1 cellular context compared by ENCODE assay signal in genomic region chr3:121869731-121870130, GRCh38.
TF ChIP-seq lines count a peak whose summit lies in the region.

No MANE protein-coding gene starts in this region.

TF ChIP-seq in SK-N-SH treated with all-trans-retinoic acid at 6 μM for 48 hours, 23 proteins besides CTCF, POLR2A, EP300 and RAD21 (continued from another document):
- no peak for TF ChIP-seq ESRRG (CRISPR knock-in tag; IDR thresholded peaks at IDR 0.05)
- no peak for TF ChIP-seq GLIS3 (CRISPR knock-in tag; IDR thresholded peaks at IDR 0.05)
- no peak for TF ChIP-seq CREB5 (CRISPR knock-in tag; IDR thresholded peaks at IDR 0.05; ENCODE audit: low read depth)
- no peak for TF ChIP-seq OSR1 (CRISPR knock-in tag; IDR thresholded peaks at IDR 0.05)
- TF ChIP-seq TSHZ2 (CRISPR knock-in tag; IDR thresholded peaks at IDR 0.05) = no peak
- TF ChIP-seq ZNF565 (CRISPR knock-in tag; conservative IDR thresholded peaks at IDR 0.05; ENCODE audit: low read depth) = no peak
- no peak for TF ChIP-seq ZFP30 (CRISPR knock-in tag; IDR thresholded peaks at IDR 0.05)
- TF ChIP-seq ZC3H10 (CRISPR knock-in tag; IDR thresholded peaks at IDR 0.05) = no peak
- no peak for TF ChIP-seq ZNF70 (CRISPR knock-in tag; IDR thresholded peaks at IDR 0.05)
- no peak for TF ChIP-seq ZFP3 (CRISPR knock-in tag; IDR thresholded peaks at IDR 0.05)
- no peak for TF ChIP-seq ZNF8 (CRISPR knock-in tag; IDR thresholded peaks at IDR 0.05)
- TF ChIP-seq BACH2 (CRISPR knock-in tag; IDR thresholded peaks at IDR 0.05; ENCODE audit: borderline replicate concordance) = no peak
